Comparison of ENCODE assay signal across 8 cellular contexts in genomic region chr16:30094541-30095165, GRCh38. TPM values are rescaled to one million over a fixed set of nuclear protein-coding genes. Genes with fewer than 3 reads are reported as not detected.
DNase-seq lines count a peak whose midpoint lies in the region; ATAC-seq and TF ChIP-seq lines count a peak whose summit lies in the region.

No MANE protein-coding gene starts in this region.

- H3K4me1 Mint-ChIP-seq in activated CD8-positive, alpha-beta memory T cell treated with anti-CD3 and anti-CD28 coated beads, Interleukin-2, amount 10 ng/mL, durations not matched to agents 7 days and 5 days = peaks cover 54% of the 10 kb centered on the region

- H3K27me3 Mint-ChIP-seq in activated CD8-positive, alpha-beta memory T cell treated with anti-CD3 and anti-CD28 coated beads, Interleukin-2, amount 10 ng/mL, durations not matched to agents 7 days and 5 days = no peaks in the 10 kb centered on the region

- H3K4me3 ChIP-seq in mucosa of descending colon (peak overlapping the region; percentile 57), tibial artery (peak overlapping the region; percentile 82 to 90)

- H3K4me1 ChIP-seq in mucosa of descending colon (ENCODE audit: low read depth) (peaks cover 28% of the 10 kb centered on the region), tibial artery (peaks cover 0 to 56% (median 38%) of the 10 kb centered on the region in 4 donors)

- no peaks in the 10 kb centered on the region for H3K27me3 ChIP-seq in tibial artery

- peak overlapping the region; percentile 76 for H3K4me3 Mint-ChIP-seq in activated CD8-positive, alpha-beta memory T cell treated with anti-CD3 and anti-CD28 coated beads, Interleukin-2, amount 10 ng/mL, durations not matched to agents 7 days and 5 days

- H3K36me3 ChIP-seq in mucosa of descending colon (ENCODE audit: low read depth) = no peaks in the 10 kb centered on the region
- H3K36me3 ChIP-seq in tibial artery = peaks cover 11 to 23% (median 16%) of the 10 kb centered on the region in 3 donors

- no peak for DNase-seq in activated CD8-positive, alpha-beta memory T cell treated with anti-CD3 and anti-CD28 coated beads, Interleukin-2, amount 10 ng/mL, durations not matched to agents 7 days and 5 days
- DNase-seq in activated CD8-positive, alpha-beta memory T cell treated with anti-CD3 and anti-CD28 coated beads, Interleukin-2, amount 50 U/mL, for 48 hours = no peak
- DNase-seq in caudate nucleus (lab: John Stamatoyannopoulos, UW) = no peak
- DNase-seq in mucosa of descending colon = peak in 2 of 3 donors; percentile 49 to 67
- DNase-seq in tibial artery = no peak
- DNase-seq in NCI-H1694 treated with DMSO at 0.1 percent for 48 hours (lab: John Stamatoyannopoulos, UW) = no peak
- DNase-seq in NCI-H446 (lab: John Stamatoyannopoulos, UW) = no peak

- TF ChIP-seq CTCF in mucosa of descending colon (IDR thresholded peaks at IDR 0.05) (no peak), tibial artery (IDR thresholded peaks at IDR 0.05) (no peak)

- peaks cover 15% of the 10 kb centered on the region for H3K9me3 Mint-ChIP-seq in activated CD8-positive, alpha-beta memory T cell treated with anti-CD3 and anti-CD28 coated beads, Interleukin-2, amount 10 ng/mL, durations not matched to agents 7 days and 5 days (ENCODE audit: low read depth)

- intact Hi-C loops in mucosa of descending colon (cut with DNase I, micrococcal nuclease) = no loop called here
- intact Hi-C loops in tibial artery (cut with DNase I; ENCODE audit: low total_unique reads) = no loop called here

- H3K27ac ChIP-seq in caudate nucleus (ENCODE audit: low read depth, low read length) (peak overlapping the region; percentile 97), tibial artery (peak overlapping the region; percentile 94 to 98)

- peak overlapping the region; percentile 85 for H3K27ac Mint-ChIP-seq in activated CD8-positive, alpha-beta memory T cell treated with anti-CD3 and anti-CD28 coated beads, Interleukin-2, amount 10 ng/mL, durations not matched to agents 7 days and 5 days

- peaks cover 5% of the 10 kb centered on the region for H3K9me3 ChIP-seq in mucosa of descending colon
- peaks cover 0 to 9% (median 0%) of the 10 kb centered on the region in 3 donors for H3K9me3 ChIP-seq in tibial artery

- CTCF ChIA-PET in activated CD8-positive, alpha-beta memory T cell treated with anti-CD3 and anti-CD28 coated beads, Interleukin-2, amount 10 ng/mL, durations not matched to agents 7 days and 5 days (lab: Charles Lee) = interaction anchor here (1.1 to 6.2 kb wide), 7 partner anchors 10 to 395 kb away, joined by 4 to 107 read pairs (median 29); partner anchors contain the start of genes ALDOA, GDPD3 and ZNF771

- peaks cover 36% of the 10 kb centered on the region for H3K36me3 Mint-ChIP-seq in activated CD8-positive, alpha-beta memory T cell treated with anti-CD3 and anti-CD28 coated beads, Interleukin-2, amount 10 ng/mL, durations not matched to agents 7 days and 5 days

- no peak for ATAC-seq in activated CD8-positive, alpha-beta memory T cell treated with anti-CD3 and anti-CD28 coated beads, Interleukin-2, amount 10 ng/mL, durations not matched to agents 7 days and 5 days
- no peak for ATAC-seq in mucosa of descending colon
- ATAC-seq in HG02884 (IDR thresholded peaks at IDR 0.05; ENCODE audit: unreplicated experiment) = no peak

RNA-seq across cellular contexts. Expression of gene YPEL3, which starts 1.4 kb away (rescaled TPM):
- total RNA-seq in activated CD8-positive, alpha-beta memory T cell treated with anti-CD3 and anti-CD28 coated beads, Interleukin-2, amount 10 ng/mL, durations not matched to agents 7 days and 5 days = 10 to 100 TPM; 47.2 to 47.8 TPM
- 10 to 100 TPM; 30.5 to 78.4 (median 69.3) TPM for total RNA-seq in mucosa of descending colon

RNA-seq across cellular contexts. Expression of gene TBX6, which starts 2.9 kb away (rescaled TPM):
- total RNA-seq in activated CD8-positive, alpha-beta memory T cell treated with anti-CD3 and anti-CD28 coated beads, Interleukin-2, amount 10 ng/mL, durations not matched to agents 7 days and 5 days = 1 to 10 TPM; 2.0 to 2.9 TPM
- total RNA-seq in mucosa of descending colon = 1 to 10 TPM in 1 of 3 donors, under 1 TPM in 2; 0.63 to 1.9 (median 0.90) TPM

RNA-seq across cellular contexts. Expression of gene GDPD3, which starts 18.7 kb away (rescaled TPM):
- total RNA-seq in activated CD8-positive, alpha-beta memory T cell treated with anti-CD3 and anti-CD28 coated beads, Interleukin-2, amount 10 ng/mL, durations not matched to agents 7 days and 5 days = 10 to 100 TPM in 1 of 2 experiments, 1 to 10 TPM in 1; 8.1 to 19.5 TPM
- total RNA-seq in mucosa of descending colon = 10 to 100 TPM; 29.6 to 75.3 (median 51.7) TPM

RNA-seq across cellular contexts. Expression of gene PPP4C, which starts 18.9 kb away (rescaled TPM):
- 100 to 1,000 TPM; 149 to 161 TPM for total RNA-seq in activated CD8-positive, alpha-beta memory T cell treated with anti-CD3 and anti-CD28 coated beads, Interleukin-2, amount 10 ng/mL, durations not matched to agents 7 days and 5 days
- 100 to 1,000 TPM in 2 of 3 donors, 10 to 100 TPM in 1; 71.7 to 109 (median 102) TPM for total RNA-seq in mucosa of descending colon

RNA-seq across cellular contexts. Expression of gene MAPK3, which starts 28.4 kb away (rescaled TPM):
- total RNA-seq in activated CD8-positive, alpha-beta memory T cell treated with anti-CD3 and anti-CD28 coated beads, Interleukin-2, amount 10 ng/mL, durations not matched to agents 7 days and 5 days = 10 to 100 TPM; 67.1 to 95.1 TPM
- 100 to 1,000 TPM; 200 to 378 (median 285) TPM for total RNA-seq in mucosa of descending colon

Comparison
In these comparisons a context has a peak if more than half of its experiments do, and no peak if none do; other contexts are left out.
1. DNase-seq: peak in mucosa of descending colon (2 of 3); none in activated CD8-positive, alpha-beta memory T cell treated with anti-CD3 and anti-CD28 coated beads, Interleukin-2, amount 10 ng/mL, durations not matched to agents 7 days and 5 days (single experiment), activated CD8-positive, alpha-beta memory T cell treated with anti-CD3 and anti-CD28 coated beads, Interleukin-2, amount 50 U/mL, for 48 hours (single experiment), caudate nucleus (0 of 61), tibial artery (0 of 2), NCI-H1694 treated with DMSO at 0.1 percent for 48 hours (single experiment) and NCI-H446 (0 of 2).